16 cellular contexts compared by ENCODE assay signal in the genomic region with DNA sequence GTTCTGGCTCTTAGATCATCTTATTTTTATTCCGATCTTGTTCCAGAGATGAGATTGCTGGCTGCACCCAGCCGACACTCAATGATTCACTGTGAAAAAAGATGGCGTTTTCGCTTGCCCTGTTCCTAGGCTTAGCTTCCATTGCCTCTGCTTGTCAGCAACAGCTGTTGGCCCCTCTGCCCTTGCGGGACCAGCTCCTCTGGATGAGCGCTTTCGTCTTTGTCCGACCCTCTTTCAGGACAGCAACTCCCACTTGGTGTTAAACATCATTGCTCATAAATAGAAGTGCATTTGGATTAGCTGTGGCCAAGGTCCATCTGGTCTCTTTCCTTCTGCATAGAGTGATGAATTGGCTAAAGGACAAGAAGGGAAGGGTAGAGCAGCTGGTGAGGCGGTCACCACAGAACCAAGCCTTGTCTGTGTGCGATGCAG. TPM values are rescaled to one million over a fixed set of nuclear protein-coding genes. Genes with fewer than 3 reads are reported as not detected.
A peak's percentile ranks its signal among the peaks of the same experiment; 100 is the strongest.
DNase-seq lines count a peak whose midpoint lies in the region; ATAC-seq and TF ChIP-seq lines count a peak whose summit lies in the region.
"Had no signal": no experiment of that assay in that cellular context is flagged by ENCODE, and none has a peak within 500 bp of the region (broad histone marks: within the 10 kb centered on the region; RNA-seq: fewer than 3 reads in every experiment).

No MANE protein-coding gene starts in this region.

- POLR2A ChIA-PET in CD8-positive, alpha-beta memory T cell (lab: Charles Lee), result no interaction called here

- no peak overlapping the region for H3K4me3 ChIP-seq in fibroblast of lung (replicated peaks in 1 of 4; ENCODE audit: control extremely low read depth in 1 of 4, insufficient read depth in 1 of 4, low read depth in 3 of 4, low read length in 4 of 4)
- no peak overlapping the region for H3K4me3 ChIP-seq in CD8-positive, alpha-beta memory T cell (ENCODE audit: low read length)
- H3K4me3 ChIP-seq: tibial nerve had no signal

- TF ChIP-seq CTCF in fibroblast of lung (conservative IDR thresholded peaks at IDR 0.05 in 1 of 2, IDR thresholded peaks at IDR 0.05 in 1 of 2; ENCODE audit: low read depth in 1 of 2, low read length in 2 of 2), result no peak

- peaks cover 20% of the 10 kb centered on the region for H3K4me1 ChIP-seq in fibroblast of lung (ENCODE audit: control insufficient read depth, extremely low read depth, insufficient read depth, low read length)
- H3K4me1 ChIP-seq in CD8-positive, alpha-beta memory T cell (ENCODE audit: insufficient read depth, low read length), result no peaks in the 10 kb centered on the region

- no peaks in the 10 kb centered on the region for H3K9me3 ChIP-seq in fibroblast of lung (ENCODE audit: control insufficient read depth, insufficient read depth, low read depth, low read length)
- no peaks in the 10 kb centered on the region for H3K9me3 ChIP-seq in CD8-positive, alpha-beta memory T cell (ENCODE audit: low read length)
- H3K9me3 ChIP-seq: tibial nerve had no signal

- no peaks in the 10 kb centered on the region for H3K27me3 ChIP-seq in fibroblast of lung (ENCODE audit: control insufficient read depth, insufficient read depth, low read length)
- H3K27me3 ChIP-seq in CD8-positive, alpha-beta memory T cell (ENCODE audit: insufficient read depth, low read length, poor library complexity, severe bottlenecking), result no peaks in the 10 kb centered on the region
- H3K27me3 ChIP-seq: tibial nerve had no signal

- no peak overlapping the region for H3K27ac Mint-ChIP-seq in stimulated activated memory B cell treated with anti-CD40 and anti-IgM and Interleukin-4, amounts not matched to agents 10 μg/mL and 1 μg/mL and 100 μg/mL, for 72 hours
- no peak overlapping the region for H3K27ac Mint-ChIP-seq in CD8-positive, alpha-beta memory T cell
- H3K27ac Mint-ChIP-seq: CD8-positive, alpha-beta T cell; natural killer cell had no signal

- H3K9ac ChIP-seq in fibroblast of lung (ENCODE audit: insufficient read depth, low read length), result no peak overlapping the region

- no peak overlapping the region for H3K27ac ChIP-seq in fibroblast of lung (ENCODE audit: insufficient read depth, low read length)
- H3K27ac ChIP-seq in CD8-positive, alpha-beta memory T cell (ENCODE audit: low read depth, low read length), result no peak overlapping the region
- H3K27ac ChIP-seq: tibial nerve, VCaP had no signal

- no peaks in the 10 kb centered on the region for H3K79me2 ChIP-seq in fibroblast of lung (ENCODE audit: control insufficient read depth, insufficient read depth, low read length)

- H3K4me3 Mint-ChIP-seq in stimulated activated memory B cell treated with anti-CD40 and anti-IgM and Interleukin-4, amounts not matched to agents 10 μg/mL and 1 μg/mL and 100 μg/mL, for 72 hours, result no peak overlapping the region
- H3K4me3 Mint-ChIP-seq in CD8-positive, alpha-beta memory T cell, result no peak overlapping the region
- H3K4me3 Mint-ChIP-seq: CD8-positive, alpha-beta T cell; natural killer cell had no signal

- peaks cover 10% of the 10 kb centered on the region for H3K4me1 Mint-ChIP-seq in stimulated activated memory B cell treated with anti-CD40 and anti-IgM and Interleukin-4, amounts not matched to agents 10 μg/mL and 1 μg/mL and 100 μg/mL, for 72 hours
- no peaks in the 10 kb centered on the region for H3K4me1 Mint-ChIP-seq in CD8-positive, alpha-beta memory T cell
- H3K4me1 Mint-ChIP-seq: natural killer cell had no signal

- peak overlapping the region; percentile 46 for H2AFZ ChIP-seq in fibroblast of lung (ENCODE audit: low read length)

- no peaks in the 10 kb centered on the region for H3K9me3 Mint-ChIP-seq in stimulated activated memory B cell treated with anti-CD40 and anti-IgM and Interleukin-4, amounts not matched to agents 10 μg/mL and 1 μg/mL and 100 μg/mL, for 72 hours
- no peaks in the 10 kb centered on the region for H3K9me3 Mint-ChIP-seq in CD8-positive, alpha-beta memory T cell
- H3K9me3 Mint-ChIP-seq: CD8-positive, alpha-beta T cell; natural killer cell had no signal

- H3K36me3 Mint-ChIP-seq in stimulated activated memory B cell treated with anti-CD40 and anti-IgM and Interleukin-4, amounts not matched to agents 10 μg/mL and 1 μg/mL and 100 μg/mL, for 72 hours, result peaks cover 7% of the 10 kb centered on the region
- H3K36me3 Mint-ChIP-seq in CD8-positive, alpha-beta memory T cell, result peaks cover 0 to 4% (median 0%) of the 10 kb centered on the region in 3 donors
- H3K36me3 Mint-ChIP-seq: CD8-positive, alpha-beta T cell; natural killer cell had no signal

- no peak overlapping the region for H3K4me2 ChIP-seq in fibroblast of lung (ENCODE audit: extremely low read depth, insufficient read depth, low read length)

- no peaks in the 10 kb centered on the region for H3K36me3 ChIP-seq in fibroblast of lung (ENCODE audit: control insufficient read depth, insufficient read depth, low read length)
- no peaks in the 10 kb centered on the region for H3K36me3 ChIP-seq in CD8-positive, alpha-beta memory T cell (ENCODE audit: insufficient read depth, low read length)
- H3K36me3 ChIP-seq: tibial nerve had no signal

- peak; percentile 21 for DNase-seq in activated effector memory CD4-positive, alpha-beta T cell treated with anti-CD3 and anti-CD28 coated beads, Interleukin-2, amount 50 U/mL, for 16 hours
- DNase-seq in activated effector memory CD4-positive, alpha-beta T cell treated with Interleukin-2 at 50 U/mL for 16 hours, result no peak
- DNase-seq in fibroblast of lung (ENCODE audit: low read depth in 2 of 2) (no peak), myocyte (ENCODE audit: low read depth) (peak; percentile 96), Kasumi-1 (lab: John Stamatoyannopoulos, UW) (no peak), OCI-M1 (lab: John Stamatoyannopoulos, UW) (no peak)
- no peak for DNase-seq in CD8-positive, alpha-beta memory T cell
- DNase-seq: activated gamma-delta T cell treated with Interleukin-2 at 50 U/mL for 16 hours; CD8-positive, alpha-beta T cell; natural killer cell; NCI-H1930; NCI-H526 treated with DMSO at 0.1 percent for 48 hours; stimulated activated CD4-positive, alpha-beta T cell treated with anti-CD3 and anti-CD28 coated beads, Interleukin-1b, Interleukin-23, amount 100 ng/mL, for 48 hours had no signal

- no peaks in the 10 kb centered on the region for H3K27me3 Mint-ChIP-seq in stimulated activated memory B cell treated with anti-CD40 and anti-IgM and Interleukin-4, amounts not matched to agents 10 μg/mL and 1 μg/mL and 100 μg/mL, for 72 hours
- H3K27me3 Mint-ChIP-seq in CD8-positive, alpha-beta memory T cell, result no peaks in the 10 kb centered on the region

- ATAC-seq in stimulated activated memory B cell treated with anti-CD40 and anti-IgM and Interleukin-4, amounts not matched to agents 10 μg/mL and 1 μg/mL and 100 μg/mL, for 72 hours, result no peak
- ATAC-seq: CD8-positive, alpha-beta T cell; natural killer cell had no signal

- CTCF ChIA-PET in CD8-positive, alpha-beta memory T cell (lab: Charles Lee), result interaction anchor here (1.4 kb wide), 1 partner anchor 12 kb away, joined by 4 read pairs; no protein-coding TSS in a partner anchor

- no peaks in the 10 kb centered on the region for H4K20me1 ChIP-seq in fibroblast of lung (ENCODE audit: control insufficient read depth, extremely low read depth, insufficient read depth, low read length)

RNA-seq across cellular contexts. Expression of a gene that starts 43.5 kb away (rescaled TPM):
- total RNA-seq in fibroblast of lung (43.7 and 58.0 TPM in 2 replicates), myocyte (101 and 120 TPM in 2 replicates)
- polyA plus RNA-seq in fibroblast of lung, result 47.6 and 47.8 TPM in 2 replicates
- polyA plus RNA-seq in fibroblast of lung (2012), result 43.4 and 47.5 TPM in 2 replicates
- polyA minus RNA-seq in fibroblast of lung (ENCODE audit: low replicate concordance), result 2.9 and 4.9 TPM in 2 replicates
- 53.9 TPM for polyA plus RNA-seq in myocyte (2012)
- total RNA-seq in CD8-positive, alpha-beta memory T cell, result 10 to 100 TPM; 39.5 to 41.0 TPM
- polyA plus RNA-seq in CD8-positive, alpha-beta memory T cell, result 20.2 TPM

Comparison
In these comparisons a context has a peak if more than half of its experiments do, and no peak if none do; other contexts are left out.
1. DNase-seq: peak in activated effector memory CD4-positive, alpha-beta T cell treated with anti-CD3 and anti-CD28 coated beads, Interleukin-2, amount 50 U/mL, for 16 hours (single experiment) and myocyte (single experiment); none in activated effector memory CD4-positive, alpha-beta T cell treated with Interleukin-2 at 50 U/mL for 16 hours (single experiment), fibroblast of lung (0 of 2), Kasumi-1 (0 of 2), CD8-positive, alpha-beta memory T cell (0 of 5) and OCI-M1 (single experiment).